In the genomic region with DNA sequence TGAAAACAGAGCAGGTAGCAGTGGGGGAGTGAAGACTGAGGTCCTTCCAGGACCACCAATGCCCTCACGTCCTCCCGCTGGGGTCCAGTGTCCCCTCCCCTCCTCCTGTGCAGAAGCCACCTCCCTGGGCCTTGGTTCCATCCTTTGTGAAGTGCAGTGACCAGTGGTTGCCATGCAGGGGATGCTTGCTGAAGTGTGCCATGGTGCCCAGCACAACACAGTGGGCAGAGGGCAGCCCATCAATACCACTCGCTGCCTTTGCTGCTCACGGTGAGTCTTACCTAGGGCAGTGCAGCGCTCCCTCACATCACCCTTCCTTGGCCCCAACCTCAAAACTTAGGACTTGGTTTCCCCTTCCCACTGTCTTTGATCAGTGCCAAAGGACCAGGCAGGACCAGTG, we compare ENCODE assay signal across 21 cellular contexts. TPM values are rescaled to one million over a fixed set of nuclear protein-coding genes. Genes with fewer than 3 reads are reported as not detected.
"Had no signal": no experiment of that assay in that cellular context is flagged by ENCODE, and none has a peak within 500 bp of the region (broad histone marks: within the 10 kb centered on the region; RNA-seq: fewer than 3 reads in every experiment).

No MANE protein-coding gene starts in this region.

- H3K27me3 ChIP-seq: esophagus muscularis mucosa, gastrocnemius medialis, heart right ventricle, testis, transverse colon had no signal

- H3K36me3 ChIP-seq: esophagus muscularis mucosa, gastrocnemius medialis, heart right ventricle, transverse colon had no signal

- FAIRE-seq: colon, islet of Langerhans had no signal

- H3K27ac ChIP-seq: epithelial cell of prostate, esophagus muscularis mucosa, gastrocnemius medialis, heart right ventricle, skin epidermis, testis, transverse colon had no signal

- DNase-seq: effector memory CD8-positive, alpha-beta T cell; gastrocnemius medialis; heart right ventricle; hypothalamus; kidney glomerular epithelial cell; naive thymus-derived CD8-positive, alpha-beta T cell; stimulated activated CD4-positive, alpha-beta T cell treated with anti-CD3 and anti-CD28 coated beads, Interleukin-2, amount 100 ng/mL, for 24 hours; stimulated activated CD4-positive, alpha-beta T cell treated with anti-CD3 and anti-CD28 coated beads, Interleukin-4, amount 100 ng/mL, for 4 hours; stimulated activated naive B cell treated with anti-CD40 and anti-IgM and Interleukin-4, amounts not matched to agents 10 μg/mL and 1 μg/mL and 100 μg/mL, for 72 hours; stimulated activated naive CD8-positive, alpha-beta T cell treated with anti-CD3 and anti-CD28 coated beads, Interleukin-15, amount 100 ng/mL, for 72 hours; testis; transverse colon had no signal

- ATAC-seq: effector memory CD8-positive, alpha-beta T cell; gastrocnemius medialis; heart right ventricle; mucosa of descending colon; naive thymus-derived CD8-positive, alpha-beta T cell; sciatic nerve; stimulated activated naive B cell treated with anti-CD40 and anti-IgM and Interleukin-4, amounts not matched to agents 10 μg/mL and 1 μg/mL and 100 μg/mL, for 72 hours; stimulated activated naive CD8-positive, alpha-beta T cell treated with anti-CD3 and anti-CD28 coated beads, Interleukin-15, amount 100 ng/mL, for 72 hours had no signal

- H3K4me3 ChIP-seq: esophagus muscularis mucosa, gastrocnemius medialis, heart right ventricle, mucosa of descending colon, skin epidermis, testis, transverse colon had no signal

- H3K9me3 ChIP-seq: esophagus muscularis mucosa, gastrocnemius medialis, heart right ventricle, mucosa of descending colon, testis, transverse colon had no signal

- H3K4me1 ChIP-seq: testis had no signal

RNA-seq across cellular contexts. Expression of a gene that starts 12.9 kb away (rescaled TPM):
- total RNA-seq: esophagus muscularis mucosa; heart right ventricle; lung microvascular endothelial cell; naive thymus-derived CD8-positive, alpha-beta T cell; urinary bladder had no signal
- polyA plus RNA-seq: naive thymus-derived CD8-positive, alpha-beta T cell had no signal
